Comparison of ENCODE assay signal across 9 cellular contexts in the genomic region with DNA sequence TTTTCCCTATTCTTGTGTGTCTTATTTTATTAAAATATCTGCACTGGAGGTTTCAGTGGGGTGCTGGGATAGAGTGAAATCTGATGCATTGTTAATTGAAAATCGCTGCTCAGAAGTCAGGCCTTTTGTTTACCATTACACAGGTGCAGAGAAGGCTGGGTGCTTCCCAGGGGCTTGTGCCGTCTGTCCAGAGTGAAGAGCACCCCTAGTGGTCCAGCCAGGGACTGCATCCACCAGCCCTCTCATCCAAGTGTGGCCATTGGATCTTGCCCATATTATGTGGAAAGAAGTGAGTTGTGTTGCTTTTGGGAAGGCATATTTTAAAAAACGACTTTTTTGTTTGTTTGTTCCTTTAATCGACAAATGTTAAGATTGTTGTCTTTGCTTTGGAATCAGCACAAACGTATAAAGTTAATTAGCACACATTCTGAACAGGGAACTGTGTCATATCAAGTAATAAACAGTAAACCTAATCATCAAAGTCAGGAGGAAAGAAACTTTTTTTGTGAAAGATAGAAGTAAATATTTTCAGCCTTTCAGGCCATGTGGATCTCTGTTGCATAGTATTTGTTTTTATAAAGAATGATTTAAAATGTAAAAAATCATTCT.
DNase-seq lines count a peak whose midpoint lies in the region; ATAC-seq and TF ChIP-seq lines count a peak whose summit lies in the region.
"Had no signal": no experiment of that assay in that cellular context is flagged by ENCODE, and none has a peak within 500 bp of the region (broad histone marks: within the 10 kb centered on the region; RNA-seq: fewer than 3 reads in every experiment).

No MANE protein-coding gene starts in this region.

- H3K9me3 Mint-ChIP-seq in endodermal cell, result no peaks in the 10 kb centered on the region

- ATAC-seq in GM19467 (IDR thresholded peaks at IDR 0.05; ENCODE audit: unreplicated experiment), result peak; percentile 75
- peak; percentile 89 for ATAC-seq in HG03460 (IDR thresholded peaks at IDR 0.05; ENCODE audit: unreplicated experiment)

- no peak overlapping the region for H3K27ac ChIP-seq in endodermal cell (ENCODE audit: low read depth, low read length)
- no peak overlapping the region for H3K27ac ChIP-seq in osteoblast (ENCODE audit: low read depth, low read length)

- H3K4me3 ChIP-seq in endodermal cell (ENCODE audit: low read length), result no peak overlapping the region
- no peak overlapping the region for H3K4me3 ChIP-seq in osteoblast (ENCODE audit: insufficient read depth, low read length)

- no peak overlapping the region for H3K9ac ChIP-seq in endodermal cell (ENCODE audit: extremely low read depth, low read length, poor library complexity, severe bottlenecking)

- no peaks in the 10 kb centered on the region for H3K9me3 ChIP-seq in endodermal cell (ENCODE audit: control insufficient read depth, low read length)
- H3K9me3 ChIP-seq in osteoblast (ENCODE audit: low read depth, low read length), result no peaks in the 10 kb centered on the region

- H3K36me3 Mint-ChIP-seq in endodermal cell (ENCODE audit: low read depth), result no peaks in the 10 kb centered on the region
- H3K36me3 Mint-ChIP-seq: CD8-positive, alpha-beta memory T cell had no signal

- TF ChIP-seq CTCF in endodermal cell (conservative IDR thresholded peaks at IDR 0.05) (peak; percentile 97), osteoblast (IDR thresholded peaks at IDR 0.05; ENCODE audit: extremely low read depth, low read depth, low read length) (peak; percentile 42)

- no peaks in the 10 kb centered on the region for H3K27me3 Mint-ChIP-seq in endodermal cell (ENCODE audit: insufficient read depth)
- H3K27me3 Mint-ChIP-seq: CD8-positive, alpha-beta memory T cell had no signal

- no peaks in the 10 kb centered on the region for H3K36me3 ChIP-seq in endodermal cell (ENCODE audit: control insufficient read depth, insufficient read depth, low read length)
- no peaks in the 10 kb centered on the region for H3K36me3 ChIP-seq in osteoblast (ENCODE audit: insufficient read depth, low read length)

- H3K4me2 ChIP-seq in osteoblast (ENCODE audit: insufficient read depth, low read length), result no peak overlapping the region

- H2AFZ ChIP-seq in osteoblast (ENCODE audit: low read length), result no peak overlapping the region

- 28 to 30% methylated on average over 3 to 5 of the region's 5 CpGs for WGBS in endodermal cell (ENCODE audit: insufficient coverage in 1 of 2, insufficient read length in 1 of 2), 2 experiments

- H3K4me1 Mint-ChIP-seq in endodermal cell, result peaks cover 15% of the 10 kb centered on the region
- H3K4me1 Mint-ChIP-seq: CD8-positive, alpha-beta memory T cell had no signal

- DNase-seq in NCI-H2029 (lab: John Stamatoyannopoulos, UW), result peak; percentile 37
- no peak for DNase-seq in NCI-H2029 treated with DMSO at 0.1 percent for 48 hours (lab: John Stamatoyannopoulos, UW)
- peak; percentile 50 for DNase-seq in RPMI8226
- peak; percentile 93 for DNase-seq in endodermal cell
- no peak for DNase-seq in osteoblast (ENCODE audit: insufficient read length, low spot score, missing footprints)
- DNase-seq in central memory CD4-positive, alpha-beta T cell, result no peak

- no peak overlapping the region for H3K27ac Mint-ChIP-seq in endodermal cell
- H3K27ac Mint-ChIP-seq: CD8-positive, alpha-beta memory T cell had no signal

- H4K20me1 ChIP-seq in osteoblast (ENCODE audit: insufficient read depth, low read length), result no peaks in the 10 kb centered on the region

- H3K4me1 ChIP-seq in endodermal cell (ENCODE audit: control insufficient read depth, insufficient read depth, low read length) (no peaks in the 10 kb centered on the region), osteoblast (ENCODE audit: insufficient read depth, low read length) (no peaks in the 10 kb centered on the region)

- H3K79me2 ChIP-seq in osteoblast (ENCODE audit: insufficient read depth, low read length), result no peaks in the 10 kb centered on the region

- H3K4me3 Mint-ChIP-seq in endodermal cell, result no peak overlapping the region
- H3K4me3 Mint-ChIP-seq: CD8-positive, alpha-beta memory T cell had no signal

- H3K27me3 ChIP-seq in endodermal cell (ENCODE audit: control insufficient read depth, insufficient read depth, low read length, poor library complexity, severe bottlenecking) (no peaks in the 10 kb centered on the region), osteoblast (ENCODE audit: insufficient read depth, low read length) (no peaks in the 10 kb centered on the region)

Comparison
In these comparisons a context has a peak if more than half of its experiments do, and no peak if none do; other contexts are left out.
1. DNase-seq: peak in NCI-H2029 (single experiment), RPMI8226 (single experiment) and endodermal cell (single experiment); none in NCI-H2029 treated with DMSO at 0.1 percent for 48 hours (single experiment), osteoblast (single experiment) and central memory CD4-positive, alpha-beta T cell (single experiment).